28 cellular contexts compared by ENCODE assay signal in genomic region chr1:185110145-185110544, GRCh38.
"Had no signal": no experiment of that assay in that cellular context is flagged by ENCODE, and none has a peak within 500 bp of the region (broad histone marks: within the 10 kb centered on the region; RNA-seq: fewer than 3 reads in every experiment).

No MANE protein-coding gene starts in this region.

- H3K4me2 ChIP-seq: smooth muscle cell had no signal

- H3K27ac ChIP-seq: esophagus muscularis mucosa, heart right ventricle, neutrophil, pancreas, suprapubic skin, transverse colon, upper lobe of right lung, uterus had no signal

- H3K4me1 ChIP-seq: esophagus muscularis mucosa, heart right ventricle, pancreas, suprapubic skin, transverse colon, upper lobe of right lung, uterus had no signal

- ATAC-seq: heart right ventricle; left lobe of liver; mucosa of descending colon; natural killer cell treated with Interleukin-12 subunit alpha and Interleukin-12 subunit beta and Interleukin-15 and Interleukin-18, amount 100 ng/mL, for 72 hours; pancreas; sciatic nerve; stimulated activated naive CD8-positive, alpha-beta T cell treated with anti-CD3 and anti-CD28 coated beads, Interleukin-15, amount 100 ng/mL, for 72 hours; upper lobe of right lung had no signal

- H3K36me3 ChIP-seq: esophagus muscularis mucosa, heart right ventricle, pancreas, suprapubic skin, transverse colon, upper lobe of right lung, uterus had no signal

- DNase-seq: effector CD8-positive, alpha-beta T cell; endodermal cell; foreskin melanocyte; glutamatergic neuron; heart right ventricle; hippocampal formation; immature natural killer cell; mesenchymal stem cell; mucosa of descending colon; naive B cell; pancreas; stimulated activated CD4-positive, alpha-beta T cell treated with anti-CD3 and anti-CD28 coated beads, Interleukin-12 subunit alpha, Interleukin-12 subunit beta, amount 100 ng/mL, for 4 hours; stimulated activated CD4-positive, alpha-beta T cell treated with anti-CD3 and anti-CD28 coated beads, Interleukin-1b, Interleukin-23, amount 100 ng/mL, for 48 hours; stimulated activated CD4-positive, alpha-beta T cell treated with anti-CD3 and anti-CD28 coated beads, Interleukin-4, amount 100 ng/mL, for 1 hour; stimulated activated CD8-positive, alpha-beta memory T cell treated with anti-CD3 and anti-CD28 coated beads, Interleukin-4, amount 100 ng/mL, for 48 hours; stimulated activated naive CD4-positive, alpha-beta T cell; stimulated activated naive CD8-positive, alpha-beta T cell treated with anti-CD3 and anti-CD28 coated beads, Interleukin-15, amount 100 ng/mL, for 72 hours; transverse colon; upper lobe of right lung; uterus had no signal

- H3K4me3 ChIP-seq: esophagus muscularis mucosa, heart right ventricle, lung, mucosa of descending colon, pancreas, smooth muscle cell, suprapubic skin, transverse colon, upper lobe of right lung, uterus had no signal

- H3K27me3 ChIP-seq: esophagus muscularis mucosa, heart right ventricle, neutrophil, pancreas, suprapubic skin, transverse colon, upper lobe of right lung, uterus had no signal

- H3K9me3 ChIP-seq: pancreas, uterus had no signal
